Comparison of ENCODE assay signal across 1 cellular context in genomic region chr1:192939440-192939839, GRCh38.
TF ChIP-seq lines count a peak whose summit lies in the region.

No MANE protein-coding gene starts in this region.

TF ChIP-seq in GM23338, 12 proteins besides CTCF, POLR2A, EP300 and RAD21 (continued from another document):
- TF ChIP-seq ZNF462 (CRISPR knock-in tag; IDR thresholded peaks at IDR 0.05), result no peak
- TF ChIP-seq NANOG (IDR thresholded peaks at IDR 0.05; ENCODE audit: borderline replicate concordance), result no peak
- no peak for TF ChIP-seq EZH2 (IDR thresholded peaks at IDR 0.05; ENCODE audit: low read depth, unreplicated experiment)
- TF ChIP-seq CREB1 (CRISPR knock-in tag; IDR thresholded peaks at IDR 0.05; ENCODE audit: low read depth), result no peak
- TF ChIP-seq ZNF114 (CRISPR knock-in tag; IDR thresholded peaks at IDR 0.05), result no peak
TF ChIP-seq in GM23338: peak in this region for 0.
